In the genomic region with DNA sequence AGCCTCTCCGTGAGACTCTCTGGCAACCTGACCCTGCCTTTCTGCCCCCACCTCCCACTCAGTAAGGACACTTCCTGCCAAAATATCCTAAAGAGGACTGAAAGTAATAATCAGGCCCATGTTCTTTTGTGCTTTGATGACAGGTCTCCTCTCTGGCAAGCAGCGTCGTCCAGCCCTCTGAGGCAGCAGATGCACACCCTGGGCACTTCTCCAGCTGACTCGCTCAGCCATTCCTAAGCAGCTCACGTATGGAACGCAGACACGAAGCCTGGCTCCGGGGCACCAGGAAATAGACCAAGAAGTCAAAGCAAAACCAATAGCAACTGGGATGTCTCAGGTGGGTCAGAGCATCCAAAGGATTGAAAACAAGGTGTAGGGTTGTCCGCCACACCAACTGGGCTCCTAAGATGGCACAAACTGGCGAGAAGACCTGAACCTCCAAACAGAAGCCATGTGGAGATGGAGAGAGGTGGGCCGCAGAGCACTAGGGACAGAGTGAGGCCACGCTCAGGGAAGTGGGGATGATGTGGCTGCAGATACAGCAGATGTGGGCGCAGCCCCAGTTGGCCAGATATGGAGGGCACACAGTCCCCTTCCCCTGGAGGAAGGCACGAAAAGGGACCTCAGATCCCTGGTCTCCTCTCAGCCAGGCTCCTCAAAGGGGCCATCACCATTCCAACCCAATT, we compare ENCODE assay signal across 10 cellular contexts. TPM values are rescaled to one million over a fixed set of nuclear protein-coding genes. Genes with fewer than 3 reads are reported as not detected.
DNase-seq lines count a peak whose midpoint lies in the region; ATAC-seq and TF ChIP-seq lines count a peak whose summit lies in the region.
"Had no signal": no experiment of that assay in that cellular context is flagged by ENCODE, and none has a peak within 500 bp of the region (broad histone marks: within the 10 kb centered on the region; RNA-seq: fewer than 3 reads in every experiment).

No MANE protein-coding gene starts in this region.

- H4K20me1 ChIP-seq in SU-DHL-6 (ENCODE audit: low read depth, low read length) = no peaks in the 10 kb centered on the region

- H3K4me3 Mint-ChIP-seq in activated CD8-positive, alpha-beta T cell treated with anti-CD3 and anti-CD28 coated beads, Interleukin-2, amount 10 ng/mL, durations not matched to agents 7 days and 5 days = peak overlapping the region; percentile 93
- H3K4me3 Mint-ChIP-seq in activated CD8-positive, alpha-beta T cell treated with anti-CD3 and anti-CD28 coated beads for 36 hours = no peak overlapping the region

- peaks cover 46% of the 10 kb centered on the region for H3K36me3 Mint-ChIP-seq in activated CD8-positive, alpha-beta T cell treated with anti-CD3 and anti-CD28 coated beads, Interleukin-2, amount 10 ng/mL, durations not matched to agents 7 days and 5 days (ENCODE audit: low read depth)
- H3K36me3 Mint-ChIP-seq in activated CD8-positive, alpha-beta T cell treated with anti-CD3 and anti-CD28 coated beads for 36 hours (ENCODE audit: low read depth) = peaks cover 30% of the 10 kb centered on the region

- peak overlapping the region; percentile 98 for H3K4me2 ChIP-seq in SU-DHL-6 (ENCODE audit: low read depth, low read length, poor library complexity, severe bottlenecking)

- H3K4me3 ChIP-seq in SU-DHL-6 (ENCODE audit: insufficient read depth, low read length, poor library complexity, severe bottlenecking) = no peak overlapping the region

- H3K36me3 ChIP-seq in SU-DHL-6 (ENCODE audit: low read length) = peaks cover 7% of the 10 kb centered on the region

- CTCF ChIA-PET in activated CD8-positive, alpha-beta T cell treated with anti-CD3 and anti-CD28 coated beads, Interleukin-2, amount 10 ng/mL, durations not matched to agents 7 days and 5 days (lab: Charles Lee) = no interaction called here
- CTCF ChIA-PET in activated CD8-positive, alpha-beta T cell treated with anti-CD3 and anti-CD28 coated beads for 36 hours (lab: Charles Lee) = no interaction called here

- H3K9me3 Mint-ChIP-seq in activated CD8-positive, alpha-beta T cell treated with anti-CD3 and anti-CD28 coated beads, Interleukin-2, amount 10 ng/mL, durations not matched to agents 7 days and 5 days (ENCODE audit: insufficient read depth) = no peaks in the 10 kb centered on the region
- no peaks in the 10 kb centered on the region for H3K9me3 Mint-ChIP-seq in activated CD8-positive, alpha-beta T cell treated with anti-CD3 and anti-CD28 coated beads for 36 hours

- no peaks in the 10 kb centered on the region for H3K9me3 ChIP-seq in SU-DHL-6 (ENCODE audit: insufficient read depth, low read length)

- H3K9ac ChIP-seq in SU-DHL-6 (ENCODE audit: low read length) = peak overlapping the region; percentile 91

- no peak overlapping the region for H2AFZ ChIP-seq in SU-DHL-6 (ENCODE audit: low read depth, low read length, severe bottlenecking)

- H3K4me1 Mint-ChIP-seq in activated CD8-positive, alpha-beta T cell treated with anti-CD3 and anti-CD28 coated beads, Interleukin-2, amount 10 ng/mL, durations not matched to agents 7 days and 5 days (ENCODE audit: low read depth) = peaks cover 44% of the 10 kb centered on the region
- peaks cover 30% of the 10 kb centered on the region for H3K4me1 Mint-ChIP-seq in activated CD8-positive, alpha-beta T cell treated with anti-CD3 and anti-CD28 coated beads for 36 hours (ENCODE audit: low read depth)

- H3K27ac Mint-ChIP-seq in activated CD8-positive, alpha-beta T cell treated with anti-CD3 and anti-CD28 coated beads, Interleukin-2, amount 10 ng/mL, durations not matched to agents 7 days and 5 days = peak overlapping the region; percentile 54
- H3K27ac Mint-ChIP-seq in activated CD8-positive, alpha-beta T cell treated with anti-CD3 and anti-CD28 coated beads for 36 hours = no peak overlapping the region

- DNase-seq in activated CD8-positive, alpha-beta T cell treated with anti-CD3 and anti-CD28 coated beads, Interleukin-2, amount 10 ng/mL, durations not matched to agents 7 days and 5 days = no peak
- DNase-seq in activated CD8-positive, alpha-beta T cell treated with anti-CD3 and anti-CD28 coated beads for 36 hours = no peak
- peak; percentile 90 for DNase-seq in globus pallidus (ENCODE audit: low spot score)
- no peak for DNase-seq in DMS153 (lab: John Stamatoyannopoulos, UW)
- DNase-seq: DND-41, NCI-H2081 had no signal

- POLR2A ChIA-PET in activated CD8-positive, alpha-beta T cell treated with anti-CD3 and anti-CD28 coated beads, Interleukin-2, amount 10 ng/mL, durations not matched to agents 7 days and 5 days (lab: Charles Lee) = no interaction called here
- POLR2A ChIA-PET in activated CD8-positive, alpha-beta T cell treated with anti-CD3 and anti-CD28 coated beads for 36 hours (lab: Charles Lee) = no interaction called here

- ATAC-seq in activated CD8-positive, alpha-beta T cell treated with anti-CD3 and anti-CD28 coated beads, Interleukin-2, amount 10 ng/mL, durations not matched to agents 7 days and 5 days = no peak
- no peak for ATAC-seq in activated CD8-positive, alpha-beta T cell treated with anti-CD3 and anti-CD28 coated beads for 36 hours
- ATAC-seq in HG03025 (IDR thresholded peaks at IDR 0.05; ENCODE audit: low FRiP score, unreplicated experiment) (no peak), GM18519 (IDR thresholded peaks at IDR 0.05; ENCODE audit: low FRiP score, unreplicated experiment) (no peak)

- no peak for TF ChIP-seq CTCF in activated CD8-positive, alpha-beta T cell treated with anti-CD3 and anti-CD28 coated beads for 36 hours (IDR thresholded peaks at IDR 0.05)
- TF ChIP-seq CTCF in SU-DHL-6 (IDR thresholded peaks at IDR 0.05; ENCODE audit: insufficient read depth, low read length, poor library complexity, severe bottlenecking) = no peak

- H3K27me3 ChIP-seq in SU-DHL-6 (ENCODE audit: low read length) = no peaks in the 10 kb centered on the region

- H3K79me2 ChIP-seq in SU-DHL-6 (ENCODE audit: insufficient read depth, low read length) = peaks cover 39% of the 10 kb centered on the region

- intact Hi-C loops in activated CD8-positive, alpha-beta T cell treated with anti-CD3 and anti-CD28 coated beads for 36 hours (cut with micrococcal nuclease) = no loop called here

- H3K27me3 Mint-ChIP-seq in activated CD8-positive, alpha-beta T cell treated with anti-CD3 and anti-CD28 coated beads, Interleukin-2, amount 10 ng/mL, durations not matched to agents 7 days and 5 days (ENCODE audit: low read depth) = no peaks in the 10 kb centered on the region
- H3K27me3 Mint-ChIP-seq in activated CD8-positive, alpha-beta T cell treated with anti-CD3 and anti-CD28 coated beads for 36 hours = no peaks in the 10 kb centered on the region

- H3F3A ChIP-seq in SU-DHL-6 (ENCODE audit: insufficient read depth) = peaks cover 35% of the 10 kb centered on the region

- no peaks in the 10 kb centered on the region for H3K9me2 ChIP-seq in SU-DHL-6 (replicated peaks; ENCODE audit: insufficient read depth, low read length)

- H3K27ac ChIP-seq in SU-DHL-6 (ENCODE audit: low read depth, low read length) (peak overlapping the region; percentile 92), temporal lobe (ENCODE audit: low read depth, low read length) (peak overlapping the region; percentile 94)

RNA-seq across cellular contexts. Expression of gene RASSF2, which starts 2.4 kb away (rescaled TPM):
- total RNA-seq in activated CD8-positive, alpha-beta T cell treated with anti-CD3 and anti-CD28 coated beads, Interleukin-2, amount 10 ng/mL, durations not matched to agents 7 days and 5 days = 10 to 100 TPM; 57.7 to 58.4 TPM
- total RNA-seq in activated CD8-positive, alpha-beta T cell treated with anti-CD3 and anti-CD28 coated beads for 36 hours = 10 to 100 TPM; 33.7 to 36.2 TPM
- total RNA-seq in temporal lobe = 213 TPM
